8 cellular contexts compared by ENCODE assay signal in genomic region chr1:160070243-160071163, GRCh38. TPM values are rescaled to one million over a fixed set of nuclear protein-coding genes. Genes with fewer than 3 reads are reported as not detected.
DNase-seq lines count a peak whose midpoint lies in the region; ATAC-seq and TF ChIP-seq lines count a peak whose summit lies in the region.

No MANE protein-coding gene starts in this region.

- TF ChIP-seq CTCF in GM12875 (IDR thresholded peaks at IDR 0.05; ENCODE audit: borderline replicate concordance, insufficient read depth, low read depth, low read length), result no peak
- no peak for TF ChIP-seq CTCF in spleen (IDR thresholded peaks at IDR 0.05 in 8 of 11, conservative IDR thresholded peaks at IDR 0.05 in 3 of 11)

- no peaks in the 10 kb centered on the region for H3K36me3 ChIP-seq in spleen

- 1 to 3% (median 2%) methylated on average over 39 to 46 of the region's 46 CpGs for WGBS in spleen, 5 donors

- peak in 1 of 3 donors; percentile 19 for TF ChIP-seq POLR2A in spleen (IDR thresholded peaks at IDR 0.05)

- no peaks in the 10 kb centered on the region for H3K9me3 ChIP-seq in spleen

- peaks cover 0 to 33% (median 0%) of the 10 kb centered on the region in 7 donors for H3K27me3 ChIP-seq in spleen (replicated peaks in 1 of 7)

- H3K4me3 ChIP-seq in GM12875 (ENCODE audit: low read depth, low read length) (peak overlapping the region; percentile 33), spleen (peak overlapping the region; percentile 48 to 74 (median 52))

- intact Hi-C loops in spleen (cut with DNase I; ENCODE audit: low total_unique reads), result no loop called here

- DNase-seq in NCI-H1048 (lab: John Stamatoyannopoulos, UW) (peak; percentile 62), islet precursor cell (peak; percentile 94), spleen (peak; percentile 91), GF-D8 (lab: John Stamatoyannopoulos, UW) (no peak)
- peak; percentile 20 for DNase-seq in activated CD4-positive, CD25-positive, alpha-beta regulatory T cell treated with anti-CD3 and anti-CD28 coated beads, Interleukin-2, amount 50 U/mL, for 16 hours (ENCODE audit: low read depth, low spot score)
- peak; percentile 40 for DNase-seq in central memory CD4-positive, alpha-beta T cell

- peaks cover 3 to 40% (median 14%) of the 10 kb centered on the region in 6 donors for H3K4me1 ChIP-seq in spleen

- ATAC-seq in GM18873 (IDR thresholded peaks at IDR 0.05; ENCODE audit: low FRiP score, unreplicated experiment), result no peak

- H3K27ac ChIP-seq in spleen, result peak overlapping the region in 7 of 8 donors; percentile 1 to 60 (median 48)

RNA-seq across cellular contexts. Expression of gene KCNJ10, which starts 0.5 kb away (rescaled TPM):
- total RNA-seq in spleen, result 10 to 100 TPM in 5 of 7 donors, 1 to 10 TPM in 2; 6.5 to 30.8 (median 23.9) TPM
- 1 to 10 TPM; 3.7 to 3.9 (median 3.8) TPM for polyA plus RNA-seq in spleen

RNA-seq across cellular contexts. Expression of gene KCNJ9, which starts 10.8 kb away (rescaled TPM):
- not detected for total RNA-seq in spleen
- not detected for polyA plus RNA-seq in spleen

RNA-seq across cellular contexts. Expression of gene IGSF8, which starts 27.9 kb away (rescaled TPM):
- 10 to 100 TPM; 16.8 to 28.9 (median 25.3) TPM for total RNA-seq in spleen
- polyA plus RNA-seq in spleen, result 10 to 100 TPM; 15.6 to 23.1 (median 16.1) TPM

RNA-seq across cellular contexts. Expression of gene PIGM, which starts 38.7 kb away (rescaled TPM):
- 1 to 10 TPM; 4.2 to 8.5 (median 6.8) TPM for total RNA-seq in spleen
- 1 to 10 TPM; 2.1 to 2.7 (median 2.4) TPM for polyA plus RNA-seq in spleen

RNA-seq across cellular contexts. Expression of gene ATP1A2, which starts 45.1 kb away (rescaled TPM):
- total RNA-seq in spleen, result 10 to 100 TPM in 1 of 7 donors, 1 to 10 TPM in 3, under 1 TPM in 3; 0.20 to 19.1 (median 1.1) TPM
- 1 to 10 TPM in 1 of 3 donors, under 1 TPM in 2; 0.13 to 1.7 (median 0.27) TPM for polyA plus RNA-seq in spleen
